In genomic region chr12:115953031-115953430, GRCh38 we compare ENCODE assay signal across 33 cellular contexts.
"Had no signal": no experiment of that assay in that cellular context is flagged by ENCODE, and none has a peak within 500 bp of the region (broad histone marks: within the 10 kb centered on the region; RNA-seq: fewer than 3 reads in every experiment).

No MANE protein-coding gene starts in this region.

- H3K27me3 ChIP-seq: brain microvascular endothelial cell had no signal

- H3K4me2 ChIP-seq: KMS-11 had no signal

- H3K9ac ChIP-seq: KMS-11 had no signal

- ATAC-seq: activated T-cell treated with anti-CD3 and anti-CD28 coated beads, Interleukin-2, amount 50 U/mL, for 72 hours; activated T-helper 17 cell treated with anti-CD3 and anti-CD28 coated beads, Interleukin-2, amount 50 U/mL, for 72 hours; PC-3 had no signal

- H3K4me3 Mint-ChIP-seq: activated B cell treated with CpG ODN at 0.5 μM for 24 hours; activated CD4-positive, alpha-beta memory T cell treated with anti-CD3 and anti-CD28 coated beads, Interleukin-2, amount 10 ng/mL, durations not matched to agents 7 days and 5 days; activated naive CD8-positive, alpha-beta T cell treated with anti-CD3 and anti-CD28 coated beads for 36 hours; activated T-cell treated with anti-CD3 and anti-CD28 coated beads, Interleukin-2, amount 50 U/mL, for 72 hours; activated T-helper 17 cell treated with anti-CD3 and anti-CD28 coated beads, Interleukin-2, amount 50 U/mL, for 72 hours had no signal

- H3K27me3 Mint-ChIP-seq: activated B cell treated with CpG ODN at 0.5 μM for 24 hours; activated CD4-positive, alpha-beta memory T cell treated with anti-CD3 and anti-CD28 coated beads, Interleukin-2, amount 10 ng/mL, durations not matched to agents 7 days and 5 days; activated naive CD8-positive, alpha-beta T cell treated with anti-CD3 and anti-CD28 coated beads for 36 hours; activated T-helper 17 cell treated with anti-CD3 and anti-CD28 coated beads, Interleukin-2, amount 50 U/mL, for 72 hours had no signal

- H3K4me1 Mint-ChIP-seq: activated B cell treated with CpG ODN at 0.5 μM for 24 hours; activated CD4-positive, alpha-beta memory T cell treated with anti-CD3 and anti-CD28 coated beads, Interleukin-2, amount 10 ng/mL, durations not matched to agents 7 days and 5 days; activated naive CD8-positive, alpha-beta T cell treated with anti-CD3 and anti-CD28 coated beads for 36 hours; activated T-helper 17 cell treated with anti-CD3 and anti-CD28 coated beads, Interleukin-2, amount 50 U/mL, for 72 hours had no signal

- H3K27ac ChIP-seq: brain microvascular endothelial cell, KMS-11, VCaP had no signal

- DNase-seq: activated B cell treated with CpG ODN at 0.5 μM for 24 hours; activated CD4-positive, alpha-beta memory T cell treated with anti-CD3 and anti-CD28 coated beads, Interleukin-2, amount 10 ng/mL, durations not matched to agents 7 days and 5 days; activated CD4-positive, alpha-beta T cell treated with anti-CD3 and anti-CD28 coated beads for 1 hour; activated CD4-positive, alpha-beta T cell treated with anti-CD3 and anti-CD28 coated beads for 48 hours; activated effector memory CD4-positive, alpha-beta T cell treated with anti-CD3 and anti-CD28 coated beads, Interleukin-2, amount 50 U/mL, for 16 hours; activated naive CD4-positive, alpha-beta T cell; activated naive CD4-positive, alpha-beta T cell treated with anti-CD3 and anti-CD28 coated beads, Interleukin-2, amount 50 U/mL, for 16 hours; activated naive CD8-positive, alpha-beta T cell treated with anti-CD3 and anti-CD28 coated beads for 36 hours; activated T-cell treated with anti-CD3 and anti-CD28 coated beads, Interleukin-2, amount 50 U/mL, for 1 hour; activated T-cell treated with anti-CD3 and anti-CD28 coated beads, Interleukin-2, amount 50 U/mL, for 72 hours; amniotic stem cell; aorta; brain microvascular endothelial cell; central memory CD4-positive, alpha-beta T cell; MM.1S; NCI-H1105; NCI-H1417 treated with DMSO at 0.1 percent for 48 hours; NCI-H1694; NCI-H1930; NCI-H2081 treated with DMSO at 0.1 percent for 48 hours; NCI-H510A; NCI-H526; NCI-H748 treated with DMSO at 0.1 percent for 48 hours; NK-92 treated with Interleukin-12 subunit alpha and Interleukin-12 subunit beta, amount 100 ng/mL, for 24 hours; PC-3; Right ventricle myocardium superior; SW 1271; T-helper 1 cell; T-helper 2 cell; T-helper 9 cell had no signal

- H3K9me3 Mint-ChIP-seq: activated B cell treated with CpG ODN at 0.5 μM for 24 hours; activated CD4-positive, alpha-beta memory T cell treated with anti-CD3 and anti-CD28 coated beads, Interleukin-2, amount 10 ng/mL, durations not matched to agents 7 days and 5 days; activated naive CD8-positive, alpha-beta T cell treated with anti-CD3 and anti-CD28 coated beads for 36 hours; activated T-cell treated with anti-CD3 and anti-CD28 coated beads, Interleukin-2, amount 50 U/mL, for 72 hours had no signal

- H3K27ac Mint-ChIP-seq: activated B cell treated with CpG ODN at 0.5 μM for 24 hours; activated CD4-positive, alpha-beta memory T cell treated with anti-CD3 and anti-CD28 coated beads, Interleukin-2, amount 10 ng/mL, durations not matched to agents 7 days and 5 days; activated naive CD8-positive, alpha-beta T cell treated with anti-CD3 and anti-CD28 coated beads for 36 hours; activated T-cell treated with anti-CD3 and anti-CD28 coated beads, Interleukin-2, amount 50 U/mL, for 72 hours had no signal
